Comparison of ENCODE assay signal across 20 cellular contexts in genomic region chr11:45725121-45725520, GRCh38.
"Had no signal": no experiment of that assay in that cellular context is flagged by ENCODE, and none has a peak within 500 bp of the region (broad histone marks: within the 10 kb centered on the region; RNA-seq: fewer than 3 reads in every experiment).

No MANE protein-coding gene starts in this region.

- H3K36me3 Mint-ChIP-seq: naive B cell had no signal

- H3K4me3 Mint-ChIP-seq: activated T-cell treated with anti-CD3 and anti-CD28 coated beads, Interleukin-2, amount 50 U/mL, for 4 hours; central memory CD8-positive, alpha-beta T cell; naive B cell; stimulated activated naive CD8-positive, alpha-beta T cell treated with anti-CD3 and anti-CD28 coated beads, Interleukin-15, amount 100 ng/mL, for 72 hours; T-helper 1 cell treated with Interleukin-12 subunit alpha and Interleukin-12 subunit beta and Interleukin-4 antibody, amounts not matched to agents 30 μg/mL and 1 μg/mL, for 36 hours had no signal

- H3K4me1 Mint-ChIP-seq: central memory CD8-positive, alpha-beta T cell; naive B cell had no signal

- H3K27ac Mint-ChIP-seq: activated T-helper 2 cell treated with anti-CD3 and anti-CD28 coated beads, Interferon-gamma antibody, Interleukin-2, Interleukin-4, amounts not matched to agents 10 μg/mL and 5 μg/mL and 100 μg/mL, durations not matched to agents 14 hours and 24 hours and 36 hours; naive B cell; progenitor cell of endocrine pancreas; T-helper 1 cell treated with Interleukin-12 subunit alpha and Interleukin-12 subunit beta and Interleukin-4 antibody, amounts not matched to agents 30 μg/mL and 1 μg/mL, for 36 hours had no signal

- H3K27me3 Mint-ChIP-seq: stimulated activated naive CD8-positive, alpha-beta T cell treated with anti-CD3 and anti-CD28 coated beads, Interleukin-15, amount 100 ng/mL, for 72 hours had no signal

- DNase-seq: activated CD8-positive, alpha-beta memory T cell treated with anti-CD3 and anti-CD28 coated beads for 24 hours; activated T-cell treated with anti-CD3 and anti-CD28 coated beads, Interleukin-2, amount 50 U/mL, for 4 hours; dermis blood vessel endothelial cell; effector CD8-positive, alpha-beta T cell; esophagus squamous epithelium; left ventricle myocardium inferior; naive B cell; ovary; retina; stimulated activated CD4-positive, alpha-beta T cell treated with anti-CD3 and anti-CD28 coated beads, Interleukin-12 subunit alpha, Interleukin-12 subunit beta, amount 100 ng/mL, for 4 hours; stimulated activated CD4-positive, alpha-beta T cell treated with anti-CD3 and anti-CD28 coated beads, Interleukin-4, amount 100 ng/mL, for 1 hour; stimulated activated naive CD8-positive, alpha-beta T cell treated with anti-CD3 and anti-CD28 coated beads, Interleukin-15, amount 100 ng/mL, for 72 hours; substantia nigra; SW 1271; T-helper 9 cell had no signal

- H3K9me3 Mint-ChIP-seq: activated T-cell treated with anti-CD3 and anti-CD28 coated beads, Interleukin-2, amount 50 U/mL, for 4 hours; activated T-helper 2 cell treated with anti-CD3 and anti-CD28 coated beads, Interferon-gamma antibody, Interleukin-2, Interleukin-4, amounts not matched to agents 10 μg/mL and 5 μg/mL and 100 μg/mL, durations not matched to agents 14 hours and 24 hours and 36 hours; central memory CD8-positive, alpha-beta T cell; stimulated activated naive CD8-positive, alpha-beta T cell treated with anti-CD3 and anti-CD28 coated beads, Interleukin-15, amount 100 ng/mL, for 72 hours; T-helper 1 cell treated with Interleukin-12 subunit alpha and Interleukin-12 subunit beta and Interleukin-4 antibody, amounts not matched to agents 30 μg/mL and 1 μg/mL, for 36 hours had no signal

- ATAC-seq: sciatic nerve; stimulated activated naive CD8-positive, alpha-beta T cell treated with anti-CD3 and anti-CD28 coated beads, Interleukin-15, amount 100 ng/mL, for 72 hours had no signal
